In genomic region chr1:2451744-2452582, GRCh38 we compare ENCODE assay signal across 10 cellular contexts. TPM values are rescaled to one million over a fixed set of nuclear protein-coding genes. Genes with fewer than 3 reads are reported as not detected.
DNase-seq lines count a peak whose midpoint lies in the region; ATAC-seq and TF ChIP-seq lines count a peak whose summit lies in the region.
"Had no signal": no experiment of that assay in that cellular context is flagged by ENCODE, and none has a peak within 500 bp of the region (broad histone marks: within the 10 kb centered on the region; RNA-seq: fewer than 3 reads in every experiment).

No MANE protein-coding gene starts in this region.

- no peak for TF ChIP-seq RAD21 in neural cell (conservative IDR thresholded peaks at IDR 0.05)

- DNase-seq in EH (ENCODE audit: low read depth) (peak; percentile 97), NCI-H2171 treated with DMSO at 0.1 percent for 48 hours (lab: John Stamatoyannopoulos, UW) (peak; percentile 89), MM.1S (no peak), HAP-1 (ENCODE audit: low spot score in 2 of 2) (no peak), posterior cingulate gyrus (no peak)
- DNase-seq: OCI-M1 had no signal

- H3K4me2 ChIP-seq in neural cell (ENCODE audit: low read length) (no peak overlapping the region), MM.1S (ENCODE audit: low read depth, low read length) (no peak overlapping the region)

- H3K79me2 ChIP-seq in neural cell (replicated peaks; ENCODE audit: insufficient read depth, low read length) = no peaks in the 10 kb centered on the region
- H3K79me2 ChIP-seq in MM.1S (ENCODE audit: low read length) = no peaks in the 10 kb centered on the region

- intact Hi-C loops in posterior cingulate gyrus (cut with DNase I) = no loop called here

- H3K9ac ChIP-seq in neural cell (ENCODE audit: low read length) = peak overlapping the region; percentile 42
- no peak overlapping the region for H3K9ac ChIP-seq in MM.1S (ENCODE audit: low read length)

- no peak overlapping the region for H3K4me3 ChIP-seq in neural cell (ENCODE audit: low read length)
- H3K4me3 ChIP-seq in MM.1S (ENCODE audit: low read length) = no peak overlapping the region
- H3K4me3 ChIP-seq in HAP-1 = no peak overlapping the region
- H3K4me3 ChIP-seq: cardiac muscle cell had no signal

- ATAC-seq in GM21423 (IDR thresholded peaks at IDR 0.05; ENCODE audit: unreplicated experiment) = no peak

- H3K36me3 ChIP-seq in neural cell (ENCODE audit: insufficient read depth, low read length) = no peaks in the 10 kb centered on the region
- H3K36me3 ChIP-seq in MM.1S (replicated peaks; ENCODE audit: insufficient read depth, low read length) = no peaks in the 10 kb centered on the region
- H3K36me3 ChIP-seq in HAP-1 (replicated peaks) = no peaks in the 10 kb centered on the region
- H3K36me3 ChIP-seq: cardiac muscle cell had no signal

- H3K4me1 ChIP-seq in MM.1S (ENCODE audit: low read length) = no peaks in the 10 kb centered on the region
- H3K4me1 ChIP-seq in HAP-1 = no peaks in the 10 kb centered on the region

- peak overlapping the region; percentile 85 for H3K27ac ChIP-seq in cingulate gyrus (ENCODE audit: low read depth, low read length)
- H3K27ac ChIP-seq in neural cell (ENCODE audit: low read length) = peak overlapping the region; percentile 37
- no peak overlapping the region for H3K27ac ChIP-seq in MM.1S (ENCODE audit: low read length)
- H3K27ac ChIP-seq: cardiac muscle cell had no signal

- H3K27me3 ChIP-seq in neural cell (ENCODE audit: insufficient read depth, low read depth, low read length) = no peaks in the 10 kb centered on the region
- peaks cover 93% of the 10 kb centered on the region for H3K27me3 ChIP-seq in MM.1S (replicated peaks; ENCODE audit: insufficient read depth, low read length)
- peaks cover 26% of the 10 kb centered on the region for H3K27me3 ChIP-seq in HAP-1 (ENCODE audit: low read depth)
- H3K27me3 ChIP-seq: cardiac muscle cell had no signal

- no peaks in the 10 kb centered on the region for H3K9me2 ChIP-seq in neural cell (ENCODE audit: insufficient read depth, low read length)
- H3K9me2 ChIP-seq in MM.1S (replicated peaks; ENCODE audit: insufficient read depth, low read length) = no peaks in the 10 kb centered on the region

- no peak for TF ChIP-seq CTCF in neural cell (IDR thresholded peaks at IDR 0.05; ENCODE audit: poor library complexity, severe bottlenecking)
- no peak for TF ChIP-seq CTCF in MM.1S (IDR thresholded peaks at IDR 0.05; ENCODE audit: low read length)

- H3F3A ChIP-seq in neural cell (ENCODE audit: insufficient read depth, low read length, poor library complexity, severe bottlenecking) (no peaks in the 10 kb centered on the region), MM.1S (ENCODE audit: insufficient read depth, low read length) (no peaks in the 10 kb centered on the region)

- TF ChIP-seq EP300 in neural cell (conservative IDR thresholded peaks at IDR 0.05; ENCODE audit: poor library complexity, severe bottlenecking) = no peak

- in situ Hi-C loops in HAP-1 (cut with MboI; ENCODE audit: low sequenced_read_pairs) = no loop called here

- H3K9me3 ChIP-seq in neural cell (ENCODE audit: low read length) (no peaks in the 10 kb centered on the region), MM.1S (replicated peaks; ENCODE audit: insufficient read depth, low read length) (no peaks in the 10 kb centered on the region), HAP-1 (no peaks in the 10 kb centered on the region)

- H4K20me1 ChIP-seq in neural cell (ENCODE audit: insufficient read depth) = no peaks in the 10 kb centered on the region
- H4K20me1 ChIP-seq in MM.1S (ENCODE audit: insufficient read depth, low read length) = no peaks in the 10 kb centered on the region

- H2AFZ ChIP-seq in neural cell (ENCODE audit: low read depth, low read length) (no peak overlapping the region), MM.1S (ENCODE audit: low read length) (no peak overlapping the region)

TF ChIP-seq in neural cell, 6 proteins besides CTCF, POLR2A, EP300 and RAD21:
- no peak for TF ChIP-seq REST (IDR thresholded peaks at IDR 0.05; ENCODE audit: borderline replicate concordance)
- TF ChIP-seq EZH2 (IDR thresholded peaks at IDR 0.05; ENCODE audit: borderline replicate concordance, insufficient read depth, low read length, poor library complexity, severe bottlenecking) = no peak
- no peak for TF ChIP-seq POLR2AphosphoS5 (IDR thresholded peaks at IDR 0.05)

RNA-seq across cellular contexts. Expression of gene PLCH2, which starts 24.1 kb away (rescaled TPM):
- 5.7 and 6.6 TPM in 2 replicates for polyA plus RNA-seq in neural cell
- polyA minus RNA-seq in neural cell = 6.4 and 7.3 TPM in 2 replicates

RNA-seq across cellular contexts. Expression of gene PEX10, which starts 39.6 kb away (rescaled TPM):
- polyA plus RNA-seq in neural cell = 29.4 and 30.1 TPM in 2 replicates
- polyA minus RNA-seq in neural cell = 23.0 and 28.0 TPM in 2 replicates

Comparison
In these comparisons a context has a peak if more than half of its experiments do, and no peak if none do; other contexts are left out.
1. DNase-seq: peak in EH (single experiment) and NCI-H2171 treated with DMSO at 0.1 percent for 48 hours (single experiment); none in MM.1S (single experiment), HAP-1 (0 of 2) and posterior cingulate gyrus (0 of 10).